Comparison of ENCODE assay signal across 8 cellular contexts in genomic region chr11:62573592-62574362, GRCh38. TPM values are rescaled to one million over a fixed set of nuclear protein-coding genes. Genes with fewer than 3 reads are reported as not detected.
DNase-seq lines count a peak whose midpoint lies in the region; ATAC-seq and TF ChIP-seq lines count a peak whose summit lies in the region.

EEF1G (minus strand) TSS chr11:62573891; CDS start chr11:62573842, 49 bp downstream.

- H3K4me3 Mint-ChIP-seq in nephron progenitor cell = peak within 1 kb of the TSS; percentile 100
- H3K4me3 Mint-ChIP-seq in stimulated activated naive CD8-positive, alpha-beta T cell treated with anti-CD3 and anti-CD28 coated beads, Interleukin-15, amount 100 ng/mL, for 72 hours = peak within 1 kb of the TSS; percentile 95 to 100

- H3K9me3 Mint-ChIP-seq in nephron progenitor cell = no peaks in the 10 kb centered on the region
- H3K9me3 Mint-ChIP-seq in stimulated activated naive CD8-positive, alpha-beta T cell treated with anti-CD3 and anti-CD28 coated beads, Interleukin-15, amount 100 ng/mL, for 72 hours = no peaks in the 10 kb centered on the region

- H3K27ac Mint-ChIP-seq in nephron progenitor cell = peak within 1 kb of the TSS; percentile 100
- H3K27ac Mint-ChIP-seq in stimulated activated naive CD8-positive, alpha-beta T cell treated with anti-CD3 and anti-CD28 coated beads, Interleukin-15, amount 100 ng/mL, for 72 hours = peak within 1 kb of the TSS; percentile 99 to 100

- TF ChIP-seq CTCF in fibroblast of pulmonary artery (IDR thresholded peaks at IDR 0.05; ENCODE audit: low read length, missing control alignments) (no peak), nephron progenitor cell (IDR thresholded peaks at IDR 0.05) (no peak)

- ATAC-seq in stimulated activated naive CD8-positive, alpha-beta T cell treated with anti-CD3 and anti-CD28 coated beads, Interleukin-15, amount 100 ng/mL, for 72 hours = peak; percentile 96

- H3K27me3 Mint-ChIP-seq in nephron progenitor cell (ENCODE audit: low read depth, poor library complexity) = no peaks in the 10 kb centered on the region
- H3K27me3 Mint-ChIP-seq in stimulated activated naive CD8-positive, alpha-beta T cell treated with anti-CD3 and anti-CD28 coated beads, Interleukin-15, amount 100 ng/mL, for 72 hours = no peaks in the 10 kb centered on the region

- peaks cover 67% of the 10 kb centered on the region for H3K36me3 Mint-ChIP-seq in nephron progenitor cell (ENCODE audit: low read depth)

- DNase-seq in ELF-1 (ENCODE audit: low read depth, low spot score) = peak; percentile 100
- peak; percentile 99 for DNase-seq in H7
- DNase-seq in M059J (ENCODE audit: low read depth) = peak; percentile 100
- peak; percentile 99 for DNase-seq in SHP77 (lab: John Stamatoyannopoulos, UW)
- peak; percentile 98 for DNase-seq in activated effector memory CD4-positive, alpha-beta T cell treated with Interleukin-2 at 50 U/mL for 16 hours
- peak; percentile 100 for DNase-seq in fibroblast of pulmonary artery (ENCODE audit: low read depth)
- peak; percentile 97 for DNase-seq in nephron progenitor cell
- peak; percentile 98 to 99 for DNase-seq in stimulated activated naive CD8-positive, alpha-beta T cell treated with anti-CD3 and anti-CD28 coated beads, Interleukin-15, amount 100 ng/mL, for 72 hours

- peaks cover 46% of the 10 kb centered on the region for H3K4me1 Mint-ChIP-seq in nephron progenitor cell
- H3K4me1 Mint-ChIP-seq in stimulated activated naive CD8-positive, alpha-beta T cell treated with anti-CD3 and anti-CD28 coated beads, Interleukin-15, amount 100 ng/mL, for 72 hours = peaks cover 55% of the 10 kb centered on the region

- no peaks in the 10 kb centered on the region for H3K27me3 ChIP-seq in H7 (ENCODE audit: control insufficient read depth, insufficient read depth, low read length)

- peak within 1 kb of the TSS; percentile 95 for H3K4me3 ChIP-seq in H7 (ENCODE audit: insufficient read depth, low read depth, low read length)
- H3K4me3 ChIP-seq in fibroblast of pulmonary artery (replicated peaks; ENCODE audit: low read depth, low read length) = peak within 1 kb of the TSS; percentile 99

- peaks cover 40% of the 10 kb centered on the region for H3K36me3 ChIP-seq in H7 (replicated peaks; ENCODE audit: control insufficient read depth, insufficient read depth, low read length)

RNA-seq across cellular contexts. Expression of gene EEF1G, which starts in this region (rescaled TPM):
- 1,781 and 1,948 TPM in 2 replicates for total RNA-seq in H7 (2014; rRNA removed; shearing (Covaris generic))
- 940 and 974 TPM in 2 replicates for total RNA-seq in M059J (2014; rRNA removed; shearing (Covaris generic))

Comparison
In these comparisons a context has a peak if more than half of its experiments do, and no peak if none do; other contexts are left out.
1. Peak in every context shown above with its lines: DNase-seq, ATAC-seq and H3K4me3 ChIP-seq.